Comparison of ENCODE assay signal across 9 cellular contexts in genomic region chr4:40254961-40255721, GRCh38. TPM values are rescaled to one million over a fixed set of nuclear protein-coding genes. Genes with fewer than 3 reads are reported as not detected.
DNase-seq lines count a peak whose midpoint lies in the region; ATAC-seq and TF ChIP-seq lines count a peak whose summit lies in the region.
"Had no signal": no experiment of that assay in that cellular context is flagged by ENCODE, and none has a peak within 500 bp of the region (broad histone marks: within the 10 kb centered on the region; RNA-seq: fewer than 3 reads in every experiment).

No MANE protein-coding gene starts in this region.

- intact Hi-C loops in aorta (cut with DNase I) = no loop called here

- H3K4me3 ChIP-seq in hepatocyte = no peak overlapping the region
- H3K4me3 ChIP-seq in aorta (ENCODE audit: low read length in 2 of 2) = no peak overlapping the region
- H3K4me3 ChIP-seq: cardiac muscle cell had no signal

- H4K20me1 ChIP-seq in hepatocyte (ENCODE audit: insufficient read depth, poor library complexity, severe bottlenecking) = no peaks in the 10 kb centered on the region

- H3K9me3 Mint-ChIP-seq in activated T-cell treated with anti-CD3 and anti-CD28 coated beads, Interleukin-2, amount 50 U/mL, for 4 hours = peaks cover 3% of the 10 kb centered on the region

- no peaks in the 10 kb centered on the region for H3K9me3 ChIP-seq in hepatocyte (ENCODE audit: low read depth)
- peaks cover 2% of the 10 kb centered on the region for H3K9me3 ChIP-seq in aorta (ENCODE audit: control insufficient read depth, low read length)

- no peaks in the 10 kb centered on the region for H3K27me3 ChIP-seq in hepatocyte
- H3K27me3 ChIP-seq in aorta (ENCODE audit: control insufficient read depth in 1 of 2, insufficient read depth in 2 of 2, low read length in 1 of 2) = no peaks in the 10 kb centered on the region
- H3K27me3 ChIP-seq: cardiac muscle cell had no signal

- 48% methylated on average over 8 of the region's 8 CpGs for WGBS in hepatocyte (ENCODE audit: low lambda C conversion rate, missing lambda C conversion rate)
- WGBS in aorta, 2 donors = 75 to 78% methylated on average over 8 of the region's 8 CpGs

- H3K9me2 ChIP-seq in hepatocyte (replicated peaks; ENCODE audit: insufficient read depth) = no peaks in the 10 kb centered on the region

- TF ChIP-seq CTCF in hepatocyte (IDR thresholded peaks at IDR 0.05; ENCODE audit: poor library complexity) = no peak

- no peak overlapping the region for H3K4me3 Mint-ChIP-seq in activated T-cell treated with anti-CD3 and anti-CD28 coated beads, Interleukin-2, amount 50 U/mL, for 4 hours

- no peaks in the 10 kb centered on the region for H3K27me3 Mint-ChIP-seq in activated T-cell treated with anti-CD3 and anti-CD28 coated beads, Interleukin-2, amount 50 U/mL, for 4 hours (ENCODE audit: low read depth)

- no peaks in the 10 kb centered on the region for H3K79me2 ChIP-seq in hepatocyte

- H3K36me3 ChIP-seq in hepatocyte (replicated peaks; ENCODE audit: insufficient read depth, low read depth) (no peaks in the 10 kb centered on the region), aorta (ENCODE audit: control insufficient read depth in 1 of 2, insufficient read depth in 2 of 2, low read length in 1 of 2) (no peaks in the 10 kb centered on the region)
- H3K36me3 ChIP-seq: cardiac muscle cell had no signal

- peak; percentile 66 to 70 for ATAC-seq in activated T-cell treated with anti-CD3 and anti-CD28 coated beads, Interleukin-2, amount 50 U/mL, for 4 hours
- ATAC-seq in aorta (ENCODE audit: low FRiP score) = peak; percentile 22
- ATAC-seq in GM21737 (IDR thresholded peaks at IDR 0.05; ENCODE audit: unreplicated experiment) = no peak
- no peak for ATAC-seq in HG03025 (IDR thresholded peaks at IDR 0.05; ENCODE audit: low FRiP score, unreplicated experiment)

- H3K4me1 ChIP-seq in hepatocyte (ENCODE audit: insufficient read depth) (peaks cover 21% of the 10 kb centered on the region), aorta (ENCODE audit: control insufficient read depth in 1 of 2, insufficient read depth in 2 of 2, low read length in 2 of 2) (no peaks in the 10 kb centered on the region)

- H2AFZ ChIP-seq in hepatocyte = no peak overlapping the region

- peaks cover 1% of the 10 kb centered on the region for H3K36me3 Mint-ChIP-seq in activated T-cell treated with anti-CD3 and anti-CD28 coated beads, Interleukin-2, amount 50 U/mL, for 4 hours (ENCODE audit: insufficient read depth)

- peak overlapping the region; percentile 40 for H3K4me2 ChIP-seq in hepatocyte

- H3K27ac ChIP-seq in hepatocyte = peak overlapping the region; percentile 91
- H3K27ac ChIP-seq in aorta (ENCODE audit: low read depth in 1 of 2, low read length in 2 of 2) = no peak overlapping the region
- H3K27ac ChIP-seq: cardiac muscle cell had no signal

- DNase-seq in stimulated activated CD4-positive, alpha-beta T cell treated with anti-CD3 and anti-CD28 coated beads, Interleukin-1b, Interleukin-23, amount 100 ng/mL, for 48 hours = peak; percentile 53
- no peak for DNase-seq in stimulated activated CD4-positive, alpha-beta T cell treated with anti-CD3 and anti-CD28 coated beads, Interleukin-12 subunit alpha, Interleukin-12 subunit beta, amount 100 ng/mL, for 4 hours
- no peak for DNase-seq in activated T-cell treated with anti-CD3 and anti-CD28 coated beads, Interleukin-2, amount 50 U/mL, for 4 hours
- DNase-seq in hepatocyte (ENCODE audit: low spot score) = peak; percentile 60
- no peak for DNase-seq in aorta
- DNase-seq in GOT3 (lab: John Stamatoyannopoulos, UW) = no peak

- H3K4me1 Mint-ChIP-seq in activated T-cell treated with anti-CD3 and anti-CD28 coated beads, Interleukin-2, amount 50 U/mL, for 4 hours (ENCODE audit: low read depth) = peaks cover 66% of the 10 kb centered on the region

RNA-seq across cellular contexts. Expression of gene RHOH, which starts 58.3 kb away (rescaled TPM):
- 100 to 1,000 TPM; 164 to 204 (median 170) TPM for total RNA-seq in activated T-cell treated with anti-CD3 and anti-CD28 coated beads, Interleukin-2, amount 50 U/mL, for 4 hours
- total RNA-seq in hepatocyte (0.36 TPM in 1 of 2 replicates, not detected in the other), aorta (1 to 10 TPM; 3.3 to 4.1 TPM)
- polyA plus RNA-seq in hepatocyte (not detected in 2 replicates), aorta (1 to 10 TPM in 1 of 2 donors, under 1 TPM in 1; 0.74 to 3.3 TPM)
- total RNA-seq: cardiac muscle cell had no signal
- polyA plus RNA-seq: cardiac muscle cell had no signal

Comparison
In these comparisons a context has a peak if more than half of its experiments do, and no peak if none do; other contexts are left out.
1. DNase-seq: peak in stimulated activated CD4-positive, alpha-beta T cell treated with anti-CD3 and anti-CD28 coated beads, Interleukin-1b, Interleukin-23, amount 100 ng/mL, for 48 hours (single experiment) and hepatocyte (single experiment); none in stimulated activated CD4-positive, alpha-beta T cell treated with anti-CD3 and anti-CD28 coated beads, Interleukin-12 subunit alpha, Interleukin-12 subunit beta, amount 100 ng/mL, for 4 hours (single experiment), activated T-cell treated with anti-CD3 and anti-CD28 coated beads, Interleukin-2, amount 50 U/mL, for 4 hours (single experiment), aorta (0 of 2) and GOT3 (single experiment).
2. ATAC-seq: peak in activated T-cell treated with anti-CD3 and anti-CD28 coated beads, Interleukin-2, amount 50 U/mL, for 4 hours (2 of 2) and aorta (single experiment); none in GM21737 (single experiment) and HG03025 (single experiment).
3. RNA of gene RHOH, which starts 58.3 kb away (total RNA-seq): 164 to 204 TPM in activated T-cell treated with anti-CD3 and anti-CD28 coated beads, Interleukin-2, amount 50 U/mL, for 4 hours; 3.3 to 4.1 TPM in aorta and 0.36 TPM in hepatocyte; every median in the first group is over 10 times any median in the second.